1 cellular context compared by ENCODE assay signal in genomic region chr6:136307351-136307750, GRCh38.
TF ChIP-seq lines count a peak whose summit lies in the region.

No MANE protein-coding gene starts in this region.

TF ChIP-seq in K562, 482 proteins besides CTCF, POLR2A, EP300 and RAD21 (continued from another document and continues in another):
- peak; percentile 16 for TF ChIP-seq PRDM10 (IDR thresholded peaks at IDR 0.05; ENCODE audit: partially characterized antibody)
- no peak for TF ChIP-seq POLR2B (IDR thresholded peaks at IDR 0.05; ENCODE audit: low read depth, partially characterized antibody)
- 0 out of 2 replicates have a peak, but pooled peaks have one; percentile 51 for TF ChIP-seq ZNF395 (CRISPR knock-in tag; IDR thresholded peaks at IDR 0.05)
- TF ChIP-seq ARID1B (IDR thresholded peaks at IDR 0.05) = peak; percentile 83
- TF ChIP-seq RBM22 (IDR thresholded peaks at IDR 0.05; ENCODE audit: low read depth, low read length, poor library complexity, severe bottlenecking) = no peak
- TF ChIP-seq ID3 (CRISPR knock-in tag; IDR thresholded peaks at IDR 0.05) = no peak
- TF ChIP-seq ID3 (tag; IDR thresholded peaks at IDR 0.05) = peak; percentile 81; the same call in 1 of the 2 replicates
- TF ChIP-seq HDAC2 (IDR thresholded peaks at IDR 0.05) = 0 out of 2 replicates have a peak, but pooled peaks have one; percentile 43
- no peak for TF ChIP-seq NR4A1 (CRISPR knock-in tag; IDR thresholded peaks at IDR 0.05)
- TF ChIP-seq NR4A1 (tag; IDR thresholded peaks at IDR 0.05) = peak; percentile 66; the same call in 1 of the 2 replicates
- TF ChIP-seq MEF2D (tag; conservative IDR thresholded peaks at IDR 0.05; ENCODE audit: low read depth) = peak; percentile 73
- peak; percentile 82 for TF ChIP-seq NCOR1 (IDR thresholded peaks at IDR 0.05)
- TF ChIP-seq NONO (IDR thresholded peaks at IDR 0.05; ENCODE audit: low read depth in 2 of 2, low read length in 1 of 2) = no peak
- TF ChIP-seq TAF9B (IDR thresholded peaks at IDR 0.05; ENCODE audit: partially characterized antibody) = no peak
- TF ChIP-seq NCOA2 (IDR thresholded peaks at IDR 0.05; ENCODE audit: partially characterized antibody in 2 of 2) = peak in 1 of 2 experiments; percentile 48
- 0 out of 4 replicates have a peak, but pooled peaks have one; percentile 26 to 40 for TF ChIP-seq TRIM24 (IDR thresholded peaks at IDR 0.05)
- TF ChIP-seq ILK (tag; IDR thresholded peaks at IDR 0.05; ENCODE audit: borderline replicate concordance, low read depth) = no peak
- no peak for TF ChIP-seq TRIM28 (IDR thresholded peaks at IDR 0.05)
- no peak for TF ChIP-seq KLF6 (CRISPR knock-in tag; IDR thresholded peaks at IDR 0.05; ENCODE audit: borderline replicate concordance)
- no peak for TF ChIP-seq NR2C2 (CRISPR knock-in tag; IDR thresholded peaks at IDR 0.05)
- no peak for TF ChIP-seq NR2C2 (tag; IDR thresholded peaks at IDR 0.05)
- TF ChIP-seq RUNX1 (IDR thresholded peaks at IDR 0.05; ENCODE audit: low read depth) = no peak
- TF ChIP-seq ZC3H11A (IDR thresholded peaks at IDR 0.05; ENCODE audit: low read depth, low read length) = no peak
- TF ChIP-seq BCOR (IDR thresholded peaks at IDR 0.05) = 0 out of 2 replicates have a peak, but pooled peaks have one; percentile 9
- peak; percentile 78 for TF ChIP-seq ZNF592 (IDR thresholded peaks at IDR 0.05)
- TF ChIP-seq CREB3 (tag; conservative IDR thresholded peaks at IDR 0.05; ENCODE audit: low read depth) = peak; percentile 81
- no peak for TF ChIP-seq NR2C1 (IDR thresholded peaks at IDR 0.05)
- TF ChIP-seq NR2C1 (tag; IDR thresholded peaks at IDR 0.05) = peak; percentile 62
- TF ChIP-seq ZMIZ1 (IDR thresholded peaks at IDR 0.05; ENCODE audit: low read depth in 2 of 2, low read length in 2 of 2) = 0 out of 4 replicates have a peak, but pooled peaks of 1 of the 2 experiments have one; percentile 51
- TF ChIP-seq ZNF263 (CRISPR knock-in tag; IDR thresholded peaks at IDR 0.05; ENCODE audit: borderline replicate concordance) = no peak
- TF ChIP-seq DMBX1 (CRISPR knock-in tag; IDR thresholded peaks at IDR 0.05; ENCODE audit: borderline replicate concordance) = peak; percentile 70
- TF ChIP-seq TFE3 (CRISPR knock-in tag; IDR thresholded peaks at IDR 0.05) = no peak
- TF ChIP-seq ZNF717 (CRISPR knock-in tag; IDR thresholded peaks at IDR 0.05) = no peak
- TF ChIP-seq MEF2A (IDR thresholded peaks at IDR 0.05; ENCODE audit: control insufficient read depth, low read depth, low read length) = peak; percentile 78; the same call in 1 of the 2 replicates
- no peak for TF ChIP-seq SMAD2 (IDR thresholded peaks at IDR 0.05; ENCODE audit: low read depth, low read length)
- 0 out of 2 replicates have a peak, but pooled peaks have one; percentile 39 for TF ChIP-seq LCOR (CRISPR knock-in tag; IDR thresholded peaks at IDR 0.05)
- TF ChIP-seq ZFP1 (CRISPR knock-in tag; IDR thresholded peaks at IDR 0.05) = no peak
- TF ChIP-seq POLR2AphosphoS2 (IDR thresholded peaks at IDR 0.05; ENCODE audit: low read length) = no peak
- no peak for TF ChIP-seq CTBP1 (IDR thresholded peaks at IDR 0.05; ENCODE audit: borderline replicate concordance)
- no peak; the same call in 1 of the 2 replicates for TF ChIP-seq SOX6 (IDR thresholded peaks at IDR 0.05)
- TF ChIP-seq DPF2 (IDR thresholded peaks at IDR 0.05) = 0 out of 2 replicates have a peak, but pooled peaks have one; percentile 49
- TF ChIP-seq TCF3 (CRISPR knock-in tag; IDR thresholded peaks at IDR 0.05) = peak; percentile 95
- TF ChIP-seq CBFA2T3 (IDR thresholded peaks at IDR 0.05) = peak; percentile 91
